Comparison of ENCODE assay signal across 8 cellular contexts in the genomic region with DNA sequence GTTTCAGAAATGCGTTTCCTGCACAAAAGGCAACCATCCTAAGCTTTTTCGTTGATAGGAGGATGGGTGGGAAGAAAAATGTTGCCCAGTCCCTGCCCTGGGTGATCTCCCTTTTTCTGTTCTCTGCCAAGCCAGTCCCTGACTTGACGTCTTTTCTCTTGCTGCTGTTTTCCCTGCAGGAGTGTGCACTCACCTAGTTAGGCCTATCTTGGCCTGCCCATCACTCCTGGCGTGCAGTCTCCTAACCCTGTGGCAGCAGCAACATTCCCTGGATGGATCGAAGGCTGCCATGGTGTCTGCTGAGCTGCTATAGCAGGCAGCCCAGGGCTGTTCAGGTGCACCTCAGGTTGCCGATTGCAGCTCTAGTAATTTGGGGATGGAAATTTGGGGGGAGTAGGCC. TPM values are rescaled to one million over a fixed set of nuclear protein-coding genes. Genes with fewer than 3 reads are reported as not detected.
DNase-seq lines count a peak whose midpoint lies in the region; ATAC-seq and TF ChIP-seq lines count a peak whose summit lies in the region.

No MANE protein-coding gene starts in this region.

- POLR2A ChIA-PET in HCT116 (lab: Charles Lee): no interaction called here

- BruUV-seq in HCT116 (replicated peaks; lab: Mats Ljungman, UMichigan): no TSS peak

- H4K20me1 ChIP-seq in HCT116 (ENCODE audit: insufficient read depth) (no peaks in the 10 kb centered on the region), smooth muscle cell (ENCODE audit: low read depth) (peaks cover 36% of the 10 kb centered on the region)

- H3K4me2 ChIP-seq in HCT116 (ENCODE audit: low read length) (peak overlapping the region; percentile 88), smooth muscle cell (peak overlapping the region; percentile 100)

- peak overlapping the region; percentile 86 to 90 for H3K4me3 ChIP-seq in HCT116 (replicated peaks in 1 of 2; ENCODE audit: low read depth in 1 of 2, low read length in 2 of 2)
- peak overlapping the region; percentile 92 for H3K4me3 ChIP-seq in right cardiac atrium (ENCODE audit: low read length)
- peak overlapping the region; percentile 92 for H3K4me3 ChIP-seq in smooth muscle cell

- peaks cover 14% of the 10 kb centered on the region for H3F3A ChIP-seq in smooth muscle cell (ENCODE audit: low read depth)

- no peak for TF ChIP-seq CTCF in HCT116 (IDR thresholded peaks at IDR 0.05 in 2 of 3, conservative IDR thresholded peaks at IDR 0.05 in 1 of 3; ENCODE audit: borderline replicate concordance in 1 of 3, insufficient read depth in 1 of 3, low read depth in 2 of 3, low read length in 2 of 3)
- TF ChIP-seq CTCF in VCaP (conservative IDR thresholded peaks at IDR 0.05): no peak
- no peak for TF ChIP-seq CTCF in smooth muscle cell (IDR thresholded peaks at IDR 0.05; ENCODE audit: borderline replicate concordance, insufficient read depth, poor library complexity, severe bottlenecking)

- H2AFZ ChIP-seq in HCT116 (ENCODE audit: low read depth, low read length, poor library complexity, severe bottlenecking) (no peak overlapping the region), smooth muscle cell (ENCODE audit: low read depth) (no peak overlapping the region)

- ATAC-seq in HCT116 (no peak), right cardiac atrium (no peak), HG03354 (IDR thresholded peaks at IDR 0.05; ENCODE audit: poor library complexity, severe bottlenecking, unreplicated experiment) (no peak)

- TF ChIP-seq RAD21 in HCT116 (IDR thresholded peaks at IDR 0.05; ENCODE audit: low read depth): no peak

- H3K9ac ChIP-seq in HCT116 (ENCODE audit: low read length) (peak overlapping the region; percentile 96), smooth muscle cell (ENCODE audit: low read depth) (peak overlapping the region; percentile 85)

- H3K4me1 ChIP-seq in HCT116 (ENCODE audit: control insufficient read depth in 1 of 2, insufficient read depth in 2 of 2, low read length in 2 of 2): peaks cover 11 to 15% of the 10 kb centered on the region in 2 experiments
- peaks cover 9% of the 10 kb centered on the region for H3K4me1 ChIP-seq in right cardiac atrium (ENCODE audit: control insufficient read depth, insufficient read depth, low read length)
- peaks cover 16% of the 10 kb centered on the region for H3K4me1 ChIP-seq in smooth muscle cell (ENCODE audit: low read depth)

- CTCF ChIA-PET in HCT116 (lab: Charles Lee): interaction anchor here (1.2 kb wide), 1 partner anchor 127 kb away, joined by 3 read pairs; no protein-coding TSS in a partner anchor

- H3K27ac ChIP-seq in HCT116 (ENCODE audit: low read depth, low read length) (peak overlapping the region; percentile 14; the same call in 1 of the 2 replicates), VCaP (peak overlapping the region; percentile 96), right cardiac atrium (ENCODE audit: low read length) (peak overlapping the region; percentile 12), smooth muscle cell (ENCODE audit: low read depth) (no peak overlapping the region)

- WGBS in right cardiac atrium: 35% methylated on average over 6 of the region's 6 CpGs
- 48% methylated on average over 6 of the region's 6 CpGs for WGBS in smooth muscle cell (ENCODE audit: low lambda C conversion rate)

- H3K79me2 ChIP-seq in HCT116 (ENCODE audit: insufficient read depth, low read length) (peaks cover 18% of the 10 kb centered on the region), smooth muscle cell (ENCODE audit: low read depth) (peaks cover 32% of the 10 kb centered on the region)

- H3K9me2 ChIP-seq in HCT116 (ENCODE audit: insufficient read depth): no peaks in the 10 kb centered on the region

- RAD21 ChIA-PET in HCT116 (lab: Charles Lee; ENCODE audit: low non-redundant PET in 1 of 2, low total read pairs in 2 of 2, uncharacterized antibody in 2 of 2, unreplicated experiment in 2 of 2): no interaction called here

- H3K9me3 ChIP-seq in HCT116 (ENCODE audit: control insufficient read depth in 1 of 2, insufficient read depth in 1 of 2, low read depth in 1 of 2, low read length in 2 of 2): no peaks in the 10 kb centered on the region
- H3K9me3 ChIP-seq in right cardiac atrium (ENCODE audit: control insufficient read depth, low read length): no peaks in the 10 kb centered on the region
- H3K9me3 ChIP-seq in smooth muscle cell (replicated peaks; ENCODE audit: low read depth): no peaks in the 10 kb centered on the region

- H3K27me3 ChIP-seq in HCT116 (ENCODE audit: insufficient read depth, low read length) (no peaks in the 10 kb centered on the region), right cardiac atrium (ENCODE audit: control insufficient read depth, insufficient read depth) (no peaks in the 10 kb centered on the region), smooth muscle cell (ENCODE audit: low read depth) (no peaks in the 10 kb centered on the region)

- intact Hi-C loops in HCT116 (cut with micrococcal nuclease): loop anchor here (5.0 to 10.0 kb wide), 2 partner anchors 261 to 377 kb away; no protein-coding TSS in a partner anchor
- intact Hi-C loops in right cardiac atrium (cut with DNase I): loop anchor here in 2 of 4 donors (5.0 kb wide), 3 partner anchors 64 to 129 kb away; a partner anchor contains a TSS

- H3K36me3 ChIP-seq in HCT116 (ENCODE audit: control insufficient read depth in 1 of 2, insufficient read depth in 2 of 2, low read length in 2 of 2): peaks cover 10 to 13% of the 10 kb centered on the region in 2 experiments; a peak in 3 of 4 replicates
- no peaks in the 10 kb centered on the region for H3K36me3 ChIP-seq in smooth muscle cell (ENCODE audit: low read depth)

- DNase-seq in HCT116 (ENCODE audit: low read depth, low spot score): no peak
- peak in 1 of 3 donors; percentile 16 for DNase-seq in right cardiac atrium
- no peak for DNase-seq in smooth muscle cell (lab: John Stamatoyannopoulos, UW; ENCODE audit: unreplicated experiment)
- DNase-seq in DMS79 (lab: John Stamatoyannopoulos, UW): no peak
- DNase-seq in activated gamma-delta T cell treated with Interleukin-2 at 50 U/mL for 16 hours: no peak
- no peak for DNase-seq in foreskin melanocyte

- no peak for TF ChIP-seq POLR2A in HCT116 (IDR thresholded peaks at IDR 0.05; ENCODE audit: borderline replicate concordance, extremely low read depth, insufficient read depth, insufficient read length)

TF ChIP-seq in HCT116, 20 proteins besides CTCF, POLR2A, EP300 and RAD21:
- no peak for TF ChIP-seq SIN3A (IDR thresholded peaks at IDR 0.05; ENCODE audit: low read depth)
- TF ChIP-seq, protein P1, sequence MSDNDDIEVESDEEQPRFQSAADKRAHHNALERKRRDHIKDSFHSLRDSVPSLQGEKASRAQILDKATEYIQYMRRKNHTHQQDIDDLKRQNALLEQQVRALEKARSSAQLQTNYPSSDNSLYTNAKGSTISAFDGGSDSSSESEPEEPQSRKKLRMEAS (IDR thresholded peaks at IDR 0.05): no peak
- no peak for TF ChIP-seq JUND (IDR thresholded peaks at IDR 0.05)
- TF ChIP-seq EZH2 (IDR thresholded peaks at IDR 0.05): no peak
- no peak for TF ChIP-seq POLR2AphosphoS5 (IDR thresholded peaks at IDR 0.05; ENCODE audit: low read depth, low read length)
- no peak for TF ChIP-seq CEBPB (IDR thresholded peaks at IDR 0.05; ENCODE audit: low read depth)
- TF ChIP-seq, protein P2, sequence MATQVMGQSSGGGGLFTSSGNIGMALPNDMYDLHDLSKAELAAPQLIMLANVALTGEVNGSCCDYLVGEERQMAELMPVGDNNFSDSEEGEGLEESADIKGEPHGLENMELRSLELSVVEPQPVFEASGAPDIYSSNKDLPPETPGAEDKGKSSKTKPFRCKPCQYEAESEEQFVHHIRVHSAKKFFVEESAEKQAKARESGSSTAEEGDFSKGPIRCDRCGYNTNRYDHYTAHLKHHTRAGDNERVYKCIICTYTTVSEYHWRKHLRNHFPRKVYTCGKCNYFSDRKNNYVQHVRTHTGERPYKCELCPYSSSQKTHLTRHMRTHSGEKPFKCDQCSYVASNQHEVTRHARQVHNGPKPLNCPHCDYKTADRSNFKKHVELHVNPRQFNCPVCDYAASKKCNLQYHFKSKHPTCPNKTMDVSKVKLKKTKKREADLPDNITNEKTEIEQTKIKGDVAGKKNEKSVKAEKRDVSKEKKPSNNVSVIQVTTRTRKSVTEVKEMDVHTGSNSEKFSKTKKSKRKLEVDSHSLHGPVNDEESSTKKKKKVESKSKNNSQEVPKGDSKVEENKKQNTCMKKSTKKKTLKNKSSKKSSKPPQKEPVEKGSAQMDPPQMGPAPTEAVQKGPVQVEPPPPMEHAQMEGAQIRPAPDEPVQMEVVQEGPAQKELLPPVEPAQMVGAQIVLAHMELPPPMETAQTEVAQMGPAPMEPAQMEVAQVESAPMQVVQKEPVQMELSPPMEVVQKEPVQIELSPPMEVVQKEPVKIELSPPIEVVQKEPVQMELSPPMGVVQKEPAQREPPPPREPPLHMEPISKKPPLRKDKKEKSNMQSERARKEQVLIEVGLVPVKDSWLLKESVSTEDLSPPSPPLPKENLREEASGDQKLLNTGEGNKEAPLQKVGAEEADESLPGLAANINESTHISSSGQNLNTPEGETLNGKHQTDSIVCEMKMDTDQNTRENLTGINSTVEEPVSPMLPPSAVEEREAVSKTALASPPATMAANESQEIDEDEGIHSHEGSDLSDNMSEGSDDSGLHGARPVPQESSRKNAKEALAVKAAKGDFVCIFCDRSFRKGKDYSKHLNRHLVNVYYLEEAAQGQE (IDR thresholded peaks at IDR 0.05; ENCODE audit: low read depth): no peak
- TF ChIP-seq SRF (IDR thresholded peaks at IDR 0.05; ENCODE audit: low read depth): no peak
- no peak for TF ChIP-seq SP1 (IDR thresholded peaks at IDR 0.05; ENCODE audit: low read depth)

RNA-seq across cellular contexts. Expression of a gene that starts 1.2 kb away (rescaled TPM):
- total RNA-seq in HCT116 (2021; ENCODE audit: unreplicated experiment) (33.8 TPM), right cardiac atrium (10 to 100 TPM; 15.7 to 17.8 (median 16.7) TPM), smooth muscle cell (18.9 and 20.2 TPM in 2 replicates)
- polyA plus RNA-seq in HCT116 (2012): 20.2 and 21.3 TPM in 2 replicates
- polyA plus RNA-seq in right cardiac atrium (7.0 TPM), smooth muscle cell (9.8 and 13.1 TPM in 2 replicates)

RNA-seq across cellular contexts. Expression of a gene that starts 14.2 kb away (rescaled TPM):
- total RNA-seq in HCT116 (2021; ENCODE audit: unreplicated experiment) (21.4 TPM), right cardiac atrium (10 to 100 TPM; 34.2 to 51.3 (median 42.5) TPM), smooth muscle cell (3.7 and 6.0 TPM in 2 replicates)
- 21.2 and 22.2 TPM in 2 replicates for polyA plus RNA-seq in HCT116 (2012)
- polyA plus RNA-seq in right cardiac atrium (68.0 TPM), smooth muscle cell (14.0 and 14.3 TPM in 2 replicates)

RNA-seq across cellular contexts. Expression of a gene that starts 24.5 kb away (rescaled TPM):
- 152 TPM for total RNA-seq in HCT116 (2021; ENCODE audit: unreplicated experiment)
- polyA plus RNA-seq in HCT116 (2012): 53.9 and 59.2 TPM in 2 replicates
- 100 to 1,000 TPM; 157 to 257 (median 193) TPM for total RNA-seq in right cardiac atrium
- 93.6 TPM for polyA plus RNA-seq in right cardiac atrium
- total RNA-seq in smooth muscle cell: 70.7 and 92.5 TPM in 2 replicates
- 220 and 230 TPM in 2 replicates for polyA plus RNA-seq in smooth muscle cell
